9 cellular contexts compared by ENCODE assay signal in the genomic region with DNA sequence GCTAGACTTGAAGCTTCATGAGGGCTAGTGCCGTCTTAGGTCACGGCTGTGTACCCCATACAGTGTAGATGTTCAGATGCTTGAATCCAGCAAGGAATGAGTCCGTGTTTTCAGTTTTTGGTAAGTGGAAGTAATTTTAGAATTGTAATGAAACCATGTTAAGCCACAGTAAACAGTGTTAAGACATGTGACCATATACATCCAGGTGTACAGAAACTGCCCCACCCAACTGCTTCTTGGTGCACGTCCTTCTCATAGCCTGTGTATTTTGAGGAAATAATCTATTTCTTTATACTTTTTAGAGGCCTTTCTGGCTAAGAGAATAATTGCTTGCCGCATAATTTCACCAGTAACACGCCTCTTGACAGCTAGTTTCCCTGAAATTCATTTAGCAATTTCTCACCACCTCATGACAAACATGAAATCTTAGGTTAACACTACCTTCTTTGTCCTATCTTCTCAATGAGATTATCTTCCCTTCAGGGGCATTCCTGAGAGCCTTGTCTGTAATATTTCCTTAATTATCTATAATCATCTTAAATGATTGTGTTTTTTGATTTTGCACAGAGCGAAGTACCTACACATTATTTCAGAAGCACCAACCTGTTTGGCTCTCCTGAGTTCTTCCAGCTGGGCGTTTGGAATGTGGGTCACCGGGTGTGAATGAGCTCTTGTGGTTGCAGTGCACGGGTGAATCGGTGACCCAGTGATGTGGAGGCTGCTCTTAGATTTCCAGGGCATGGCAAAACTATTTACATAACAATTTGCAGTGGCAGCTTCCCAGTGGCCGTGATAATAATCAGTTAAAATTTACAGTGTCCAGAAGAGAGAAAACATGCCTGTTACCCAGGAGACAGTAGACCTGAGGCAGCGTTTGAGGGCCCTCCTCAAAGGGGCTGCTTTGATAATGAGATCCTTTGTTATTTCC. TPM values are rescaled to one million over a fixed set of nuclear protein-coding genes. Genes with fewer than 3 reads are reported as not detected.
A peak's percentile ranks its signal among the peaks of the same experiment; 100 is the strongest.
DNase-seq lines count a peak whose midpoint lies in the region; ATAC-seq and TF ChIP-seq lines count a peak whose summit lies in the region.
"Had no signal": no experiment of that assay in that cellular context is flagged by ENCODE, and none has a peak within 500 bp of the region (broad histone marks: within the 10 kb centered on the region; RNA-seq: fewer than 3 reads in every experiment).

No MANE protein-coding gene starts in this region.

- H3K4me1 ChIP-seq in body of pancreas = peaks cover 37% of the 10 kb centered on the region
- peaks cover 8% of the 10 kb centered on the region for H3K4me1 ChIP-seq in parathyroid adenoma
- peaks cover 14% of the 10 kb centered on the region for H3K4me1 ChIP-seq in Karpas-422 (ENCODE audit: low read length)

- H3K4me2 ChIP-seq in parathyroid adenoma (ENCODE audit: low read length) (no peak overlapping the region), Karpas-422 (ENCODE audit: low read depth, low read length, poor library complexity, severe bottlenecking) (no peak overlapping the region)

- WGBS in body of pancreas, 2 donors = 61 to 67% methylated on average over 13 of the region's 13 CpGs

- H3K79me2 ChIP-seq in parathyroid adenoma = peaks cover 18% of the 10 kb centered on the region
- H3K79me2 ChIP-seq in Karpas-422 (ENCODE audit: low read length) = peaks cover 53% of the 10 kb centered on the region

- peak; percentile 9 for DNase-seq in ELR (ENCODE audit: low read depth)
- DNase-seq in M059J (ENCODE audit: low read depth) = peak; percentile 74
- peak in 3 of 4 donors; percentile 41 to 56 (median 44) for DNase-seq in body of pancreas
- no peak for DNase-seq in HEK293T (ENCODE audit: extremely low spot score)
- DNase-seq in G401 (ENCODE audit: low spot score) = no peak
- DNase-seq in Karpas-422 = no peak
- DNase-seq in nucleus accumbens (lab: John Stamatoyannopoulos, UW) = no peak
- DNase-seq: T-helper 9 cell had no signal

- H3K4me3 ChIP-seq in body of pancreas (no peak overlapping the region), parathyroid adenoma (ENCODE audit: low read depth, low read length) (no peak overlapping the region), Karpas-422 (ENCODE audit: low read length) (no peak overlapping the region)

- peak; percentile 51 for ATAC-seq in body of pancreas

- no peaks in the 10 kb centered on the region for H4K20me1 ChIP-seq in Karpas-422 (ENCODE audit: insufficient read depth, low read depth, low read length)

- no peak for TF ChIP-seq POLR2A in body of pancreas (IDR thresholded peaks at IDR 0.05)

- H3K27ac ChIP-seq in body of pancreas (peak overlapping the region in 3 of 4 donors; percentile 32 to 70 (median 65)), parathyroid adenoma (peak overlapping the region; percentile 60), Karpas-422 (ENCODE audit: low read length) (no peak overlapping the region)

- H2AFZ ChIP-seq in parathyroid adenoma (no peak overlapping the region), Karpas-422 (ENCODE audit: low read length) (no peak overlapping the region)

- POLR2A ChIA-PET in HEK293T (lab: Yijun Ruan, JAX) = no interaction called here

- no peak for TF ChIP-seq CTCF in body of pancreas (IDR thresholded peaks at IDR 0.05)
- no peak for TF ChIP-seq CTCF in parathyroid adenoma (IDR thresholded peaks at IDR 0.05)

- H3K9me3 ChIP-seq in body of pancreas (no peaks in the 10 kb centered on the region), parathyroid adenoma (ENCODE audit: control insufficient read depth, low read length) (no peaks in the 10 kb centered on the region), Karpas-422 (ENCODE audit: low read length) (no peaks in the 10 kb centered on the region)

- H3K9me2 ChIP-seq in Karpas-422 (replicated peaks; ENCODE audit: insufficient read depth, low read length) = no peaks in the 10 kb centered on the region

- in situ Hi-C loops in G401 (cut with HindIII; ENCODE audit: low sequenced_read_pairs) = no loop called here

- H3K27me3 ChIP-seq in body of pancreas (no peaks in the 10 kb centered on the region), parathyroid adenoma (ENCODE audit: control insufficient read depth, insufficient read depth, low read length) (no peaks in the 10 kb centered on the region), Karpas-422 (ENCODE audit: low read length) (no peaks in the 10 kb centered on the region)

- peaks cover 0 to 4% of the 10 kb centered on the region in 2 donors for H3K36me3 ChIP-seq in body of pancreas (replicated peaks in 1 of 2; ENCODE audit: insufficient read depth in 1 of 2, low read depth in 2 of 2)
- H3K36me3 ChIP-seq in parathyroid adenoma (ENCODE audit: control insufficient read depth, insufficient read depth, low read length) = no peaks in the 10 kb centered on the region
- peaks cover 6% of the 10 kb centered on the region; the same call in 1 of the 2 replicates for H3K36me3 ChIP-seq in Karpas-422 (ENCODE audit: insufficient read depth, low read length)

- CTCF ChIA-PET in HEK293T (lab: Yijun Ruan, JAX) = interaction anchor here (0.6 kb wide), 1 partner anchor 11 kb away, joined by 5 read pairs; no protein-coding TSS in a partner anchor

- H3K9ac ChIP-seq in parathyroid adenoma = no peak overlapping the region
- no peak overlapping the region for H3K9ac ChIP-seq in Karpas-422 (ENCODE audit: low read length)

- intact Hi-C loops in body of pancreas (cut with DNase I) = no loop called here

TF ChIP-seq in HEK293T, 16 proteins besides CTCF, POLR2A, EP300 and RAD21:
- TF ChIP-seq FOXM1 (IDR thresholded peaks at IDR 0.05; ENCODE audit: borderline replicate concordance) (no peak), NFRKB (IDR thresholded peaks at IDR 0.05) (no peak), L3MBTL2 (conservative IDR thresholded peaks at IDR 0.05) (no peak), FOXK2 (IDR thresholded peaks at IDR 0.05) (no peak), BHLHE40 (IDR thresholded peaks at IDR 0.05; ENCODE audit: borderline replicate concordance) (no peak), ZNF384 (IDR thresholded peaks at IDR 0.05) (no peak), ELF4 (IDR thresholded peaks at IDR 0.05) (no peak), HDGF (IDR thresholded peaks at IDR 0.05; ENCODE audit: borderline replicate concordance) (no peak), ARNT (IDR thresholded peaks at IDR 0.05) (no peak), SP1 (IDR thresholded peaks at IDR 0.05) (no peak), CTBP1 (IDR thresholded peaks at IDR 0.05; ENCODE audit: borderline replicate concordance) (no peak), SUZ12 (IDR thresholded peaks at IDR 0.05) (no peak), LEF1 (IDR thresholded peaks at IDR 0.05; ENCODE audit: borderline replicate concordance) (no peak), TARDBP (IDR thresholded peaks at IDR 0.05) (no peak), FOXA1 (IDR thresholded peaks at IDR 0.05) (no peak)
- TF ChIP-seq, protein P1, sequence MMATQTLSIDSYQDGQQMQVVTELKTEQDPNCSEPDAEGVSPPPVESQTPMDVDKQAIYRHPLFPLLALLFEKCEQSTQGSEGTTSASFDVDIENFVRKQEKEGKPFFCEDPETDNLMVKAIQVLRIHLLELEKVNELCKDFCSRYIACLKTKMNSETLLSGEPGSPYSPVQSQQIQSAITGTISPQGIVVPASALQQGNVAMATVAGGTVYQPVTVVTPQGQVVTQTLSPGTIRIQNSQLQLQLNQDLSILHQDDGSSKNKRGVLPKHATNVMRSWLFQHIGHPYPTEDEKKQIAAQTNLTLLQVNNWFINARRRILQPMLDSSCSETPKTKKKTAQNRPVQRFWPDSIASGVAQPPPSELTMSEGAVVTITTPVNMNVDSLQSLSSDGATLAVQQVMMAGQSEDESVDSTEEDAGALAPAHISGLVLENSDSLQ (IDR thresholded peaks at IDR 0.05) = no peak
TF ChIP-seq in HEK293T: peak in this region for 0.

RNA-seq across cellular contexts. Expression of a gene that starts 50.2 kb away (rescaled TPM):
- 7.6 and 11.0 TPM in 2 replicates for total RNA-seq in M059J (2014; rRNA removed; shearing (Covaris generic))
- total RNA-seq in body of pancreas = 10 to 100 TPM; 18.1 to 20.0 TPM
- total RNA-seq in G401 (2014; rRNA removed; shearing (Covaris generic)) = 9.1 and 19.6 TPM in 2 replicates
- total RNA-seq in Karpas-422 (2014; rRNA removed; shearing (Covaris generic); ENCODE audit: low replicate concordance) = 12.8 and 23.4 TPM in 2 replicates

Comparison
In these comparisons a context has a peak if more than half of its experiments do, and no peak if none do; other contexts are left out.
1. DNase-seq: peak in ELR (single experiment), M059J (single experiment) and body of pancreas (3 of 4); none in HEK293T (single experiment), G401 (single experiment), Karpas-422 (single experiment) and nucleus accumbens (0 of 56).